8 cellular contexts compared by ENCODE assay signal in genomic region chr21:29300547-29301138, GRCh38. TPM values are rescaled to one million over a fixed set of nuclear protein-coding genes. Genes with fewer than 3 reads are reported as not detected.
DNase-seq lines count a peak whose midpoint lies in the region; ATAC-seq and TF ChIP-seq lines count a peak whose summit lies in the region.

No MANE protein-coding gene starts in this region.

- no peaks in the 10 kb centered on the region for H3K27me3 ChIP-seq in skeletal muscle satellite cell (ENCODE audit: control insufficient read depth, insufficient read depth, low read length)

- peaks cover 3% of the 10 kb centered on the region for H3K36me3 Mint-ChIP-seq in activated CD8-positive, alpha-beta memory T cell treated with anti-CD3 and anti-CD28 coated beads, Interleukin-2, amount 10 ng/mL, durations not matched to agents 7 days and 5 days

- H3K27ac Mint-ChIP-seq in activated CD8-positive, alpha-beta memory T cell treated with anti-CD3 and anti-CD28 coated beads, Interleukin-2, amount 10 ng/mL, durations not matched to agents 7 days and 5 days, result peak overlapping the region; percentile 86

- peak overlapping the region; percentile 91 for H3K9ac ChIP-seq in skeletal muscle satellite cell (ENCODE audit: low read depth, low read length)

- CTCF ChIA-PET in activated CD8-positive, alpha-beta memory T cell treated with anti-CD3 and anti-CD28 coated beads, Interleukin-2, amount 10 ng/mL, durations not matched to agents 7 days and 5 days (lab: Charles Lee), result interaction anchor here (1.0 to 2.6 kb wide), 8 partner anchors 43 to 227 kb away, joined by 3 to 10 read pairs (median 4); partner anchors contain the start of gene CCT8
- CTCF ChIA-PET in OCI-LY7 (lab: Charles Lee; ENCODE audit: unreplicated experiment), result interaction anchor here (1.2 to 1.3 kb wide), 2 partner anchors 10 to 76 kb away, joined by 3 read pairs; no protein-coding TSS in a partner anchor

- H3K27ac ChIP-seq in OCI-LY7 (ENCODE audit: low read depth, low read length, poor library complexity, severe bottlenecking), result peak overlapping the region; percentile 11

- TSS peak; percentile 45 for BruUV-seq in OCI-LY7 (replicated peaks; lab: Mats Ljungman, UMichigan)

- peaks cover 41% of the 10 kb centered on the region for H3K4me1 Mint-ChIP-seq in activated CD8-positive, alpha-beta memory T cell treated with anti-CD3 and anti-CD28 coated beads, Interleukin-2, amount 10 ng/mL, durations not matched to agents 7 days and 5 days

- peak; percentile 2 for ATAC-seq in activated CD8-positive, alpha-beta memory T cell treated with anti-CD3 and anti-CD28 coated beads, Interleukin-2, amount 10 ng/mL, durations not matched to agents 7 days and 5 days
- peak; percentile 70 for ATAC-seq in HG02759 (IDR thresholded peaks at IDR 0.05; ENCODE audit: unreplicated experiment)

- H3K27me3 Mint-ChIP-seq in activated CD8-positive, alpha-beta memory T cell treated with anti-CD3 and anti-CD28 coated beads, Interleukin-2, amount 10 ng/mL, durations not matched to agents 7 days and 5 days, result peaks cover 15% of the 10 kb centered on the region

- H3K4me3 Mint-ChIP-seq in activated CD8-positive, alpha-beta memory T cell treated with anti-CD3 and anti-CD28 coated beads, Interleukin-2, amount 10 ng/mL, durations not matched to agents 7 days and 5 days, result peak overlapping the region; percentile 87

- POLR2A ChIA-PET in OCI-LY7 (lab: Charles Lee), result interaction anchor here (0.6 to 2.8 kb wide), 21 partner anchors 9 to 228 kb away, joined by 3 to 18 read pairs (median 4); partner anchors contain the start of gene CCT8

- H3K9me2 ChIP-seq in OCI-LY7 (ENCODE audit: insufficient read depth, low read length), result no peaks in the 10 kb centered on the region

- TF ChIP-seq CTCF in OCI-LY7 (conservative IDR thresholded peaks at IDR 0.05; ENCODE audit: low read length) (no peak), fibroblast of mammary gland (conservative IDR thresholded peaks at IDR 0.05; ENCODE audit: control insufficient read depth, insufficient read depth, low read depth, low read length) (no peak)

- no peak for DNase-seq in activated CD8-positive, alpha-beta memory T cell treated with anti-CD3 and anti-CD28 coated beads, Interleukin-2, amount 10 ng/mL, durations not matched to agents 7 days and 5 days
- DNase-seq in activated CD8-positive, alpha-beta memory T cell treated with anti-CD3 and anti-CD28 coated beads for 24 hours, result no peak
- DNase-seq in OCI-LY7 (ENCODE audit: low spot score) (peak; percentile 50), fibroblast of mammary gland (ENCODE audit: low read depth) (peak; percentile 62), dedifferentiated amniotic fluid mesenchymal stem cell (ENCODE audit: extremely low spot score) (no peak)
- DNase-seq in stimulated activated naive CD4-positive, alpha-beta T cell (lab: John Stamatoyannopoulos, UW), result no peak

- H3K79me2 ChIP-seq in OCI-LY7 (ENCODE audit: insufficient read depth, low read depth, low read length), result peaks cover 59% of the 10 kb centered on the region

- no peaks in the 10 kb centered on the region for H3K9me3 Mint-ChIP-seq in activated CD8-positive, alpha-beta memory T cell treated with anti-CD3 and anti-CD28 coated beads, Interleukin-2, amount 10 ng/mL, durations not matched to agents 7 days and 5 days (ENCODE audit: low read depth)

- H3K36me3 ChIP-seq in OCI-LY7 (ENCODE audit: insufficient read depth, low read length) (no peaks in the 10 kb centered on the region), skeletal muscle satellite cell (ENCODE audit: insufficient read depth, low read length) (no peaks in the 10 kb centered on the region)

- H3K4me1 ChIP-seq in OCI-LY7 (ENCODE audit: insufficient read depth, low read length, poor library complexity, severe bottlenecking) (peaks cover 44% of the 10 kb centered on the region), skeletal muscle satellite cell (ENCODE audit: control insufficient read depth, insufficient read depth, low read length) (peaks cover 49% of the 10 kb centered on the region)

- H3K4me3 ChIP-seq in OCI-LY7 (ENCODE audit: low read depth, low read length, poor library complexity, severe bottlenecking) (peak overlapping the region; percentile 71), fibroblast of mammary gland (ENCODE audit: control insufficient read depth, low read depth, low read length) (peak overlapping the region; percentile 67), skeletal muscle satellite cell (ENCODE audit: low read length) (peak overlapping the region; percentile 92)

- intact Hi-C loops in OCI-LY7 (cut with micrococcal nuclease; ENCODE audit: unreplicated experiment), result no loop called here

- peaks cover 34% of the 10 kb centered on the region for H4K20me1 ChIP-seq in OCI-LY7 (ENCODE audit: insufficient read depth, low read length)

- H3K9me3 ChIP-seq in OCI-LY7 (ENCODE audit: low read length), result no peaks in the 10 kb centered on the region
- H3K9me3 ChIP-seq in skeletal muscle satellite cell (replicated peaks; ENCODE audit: low read length), result no peaks in the 10 kb centered on the region

- H3K4me2 ChIP-seq in OCI-LY7 (ENCODE audit: low read length), result peak overlapping the region; percentile 95
- H3K4me2 ChIP-seq in skeletal muscle satellite cell (ENCODE audit: low read length), result peak overlapping the region; percentile 77

- H2AFZ ChIP-seq in OCI-LY7 (ENCODE audit: low read length), result peak overlapping the region; percentile 43; the same call in 1 of the 2 replicates

RNA-seq across cellular contexts. Expression of gene BACH1, which starts 1.9 kb away (rescaled TPM):
- 10 to 100 TPM; 19.1 to 22.1 TPM for total RNA-seq in activated CD8-positive, alpha-beta memory T cell treated with anti-CD3 and anti-CD28 coated beads, Interleukin-2, amount 10 ng/mL, durations not matched to agents 7 days and 5 days
- 18.6 and 19.1 TPM in 2 replicates for total RNA-seq in OCI-LY7 (2014; rRNA removed; shearing (Covaris generic))
- 37.2 and 38.4 TPM in 2 replicates for total RNA-seq in OCI-LY7 (2022)
- total RNA-seq in skeletal muscle satellite cell (2012; rRNA removed), result 40.6 and 46.4 TPM in 2 replicates

Comparison
In these comparisons a context has a peak if more than half of its experiments do, and no peak if none do; other contexts are left out.
1. DNase-seq: peak in OCI-LY7 (single experiment) and fibroblast of mammary gland (single experiment); none in activated CD8-positive, alpha-beta memory T cell treated with anti-CD3 and anti-CD28 coated beads, Interleukin-2, amount 10 ng/mL, durations not matched to agents 7 days and 5 days (single experiment), activated CD8-positive, alpha-beta memory T cell treated with anti-CD3 and anti-CD28 coated beads for 24 hours (single experiment), stimulated activated naive CD4-positive, alpha-beta T cell (0 of 6) and dedifferentiated amniotic fluid mesenchymal stem cell (single experiment).
2. Peak in every context shown above with its lines, with median percentiles within 50 percentile points of each other: H3K4me3 ChIP-seq.